In the genomic region with DNA sequence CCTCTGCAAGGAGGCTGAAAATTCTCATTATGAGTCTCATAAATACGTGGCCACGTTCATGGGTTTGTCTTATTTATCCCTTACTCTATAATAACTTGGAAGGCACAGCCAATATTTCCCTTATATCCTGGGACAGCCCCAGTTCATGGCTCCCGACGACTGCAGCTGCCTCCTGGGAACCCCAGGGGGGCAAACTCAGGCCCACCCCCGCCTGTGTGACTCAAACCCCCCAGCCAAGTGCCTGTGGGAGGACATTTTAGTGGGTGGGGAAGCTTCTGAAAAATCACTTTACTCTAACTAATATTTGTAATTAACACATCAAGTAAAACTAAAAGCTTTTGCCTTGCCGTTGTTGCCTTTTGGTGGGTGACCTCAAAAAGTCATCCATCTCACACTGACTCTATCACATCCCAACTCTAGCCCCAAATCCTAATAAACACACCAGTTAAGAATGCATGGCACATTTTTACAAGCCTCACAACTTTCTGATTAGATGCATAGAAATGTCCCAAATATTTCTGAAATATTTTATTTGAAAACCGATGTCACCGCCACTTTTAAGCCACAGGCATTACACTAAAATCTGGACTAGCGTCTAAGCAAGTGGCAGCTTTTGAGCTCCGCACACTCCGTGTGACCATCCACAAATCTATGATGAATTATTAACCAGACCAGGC, we compare ENCODE assay signal across 9 cellular contexts. TPM values are rescaled to one million over a fixed set of nuclear protein-coding genes. Genes with fewer than 3 reads are reported as not detected.
DNase-seq lines count a peak whose midpoint lies in the region; ATAC-seq and TF ChIP-seq lines count a peak whose summit lies in the region.
"Had no signal": no experiment of that assay in that cellular context is flagged by ENCODE, and none has a peak within 500 bp of the region (broad histone marks: within the 10 kb centered on the region; RNA-seq: fewer than 3 reads in every experiment).

No MANE protein-coding gene starts in this region.

- no peak for ATAC-seq in heart right ventricle
- no peak for ATAC-seq in Right ventricle myocardium inferior
- no peak for ATAC-seq in HG03432 (IDR thresholded peaks at IDR 0.05; ENCODE audit: unreplicated experiment)

- intact Hi-C loops in heart right ventricle (cut with DNase I) (no loop called here), Right ventricle myocardium inferior (cut with DNase I) (no loop called here), vagina (cut with DNase I) (no loop called here)
- intact Hi-C loops in activated T-helper 2 cell treated with anti-CD3 and anti-CD28 coated beads, Interferon-gamma antibody, Interleukin-2, Interleukin-4, amounts not matched to agents 10 μg/mL and 5 μg/mL and 100 μg/mL, durations not matched to agents 14 hours and 24 hours and 36 hours (cut with micrococcal nuclease): no loop called here

- 64 to 76% methylated on average over 11 of the region's 11 CpGs for WGBS in heart right ventricle, 2 donors

- H3K27me3 Mint-ChIP-seq in activated T-helper 2 cell treated with anti-CD3 and anti-CD28 coated beads, Interferon-gamma antibody, Interleukin-2, Interleukin-4, amounts not matched to agents 10 μg/mL and 5 μg/mL and 100 μg/mL, durations not matched to agents 14 hours and 24 hours and 36 hours (ENCODE audit: low read depth): no peaks in the 10 kb centered on the region

- peaks cover 13 to 70% (median 38%) of the 10 kb centered on the region in 9 donors for H3K4me1 ChIP-seq in heart right ventricle
- peaks cover 20 to 22% of the 10 kb centered on the region in 2 donors for H3K4me1 ChIP-seq in mucosa of rectum (ENCODE audit: control insufficient read depth in 2 of 2, insufficient read depth in 2 of 2, low read length in 2 of 2)
- H3K4me1 ChIP-seq in vagina: peaks cover 50% of the 10 kb centered on the region

- DNase-seq in heart right ventricle: no peak
- no peak for DNase-seq in Right ventricle myocardium inferior (ENCODE audit: missing footprints)
- peak; percentile 29 for DNase-seq in brain microvascular endothelial cell
- DNase-seq in vagina (ENCODE audit: extremely low spot score in 2 of 2): no peak
- no peak for DNase-seq in activated T-helper 2 cell treated with anti-CD3 and anti-CD28 coated beads, Interferon-gamma antibody, Interleukin-2, Interleukin-4, amounts not matched to agents 10 μg/mL and 5 μg/mL and 100 μg/mL, durations not matched to agents 14 hours and 24 hours and 36 hours (ENCODE audit: low spot score)
- no peak for DNase-seq in Kasumi-1 (lab: John Stamatoyannopoulos, UW)
- DNase-seq: DMS79 treated with DMSO at 0.1 percent for 48 hours had no signal

- no peak for TF ChIP-seq POLR2A in vagina (IDR thresholded peaks at IDR 0.05)

- in situ Hi-C loops in brain microvascular endothelial cell (cut with HindIII; ENCODE audit: low pct_ligation_motif_present, low sequenced_read_pairs): no loop called here

- H3K27ac ChIP-seq in heart right ventricle (peak overlapping the region in 8 of 10 donors; percentile 69 to 86 (median 78)), brain microvascular endothelial cell (peak overlapping the region; percentile 95), mucosa of rectum (ENCODE audit: low read depth in 2 of 2, low read length in 2 of 2) (peak overlapping the region; percentile 72 to 74), vagina (peak overlapping the region; percentile 77)

- H3K4me3 Mint-ChIP-seq in activated T-helper 2 cell treated with anti-CD3 and anti-CD28 coated beads, Interferon-gamma antibody, Interleukin-2, Interleukin-4, amounts not matched to agents 10 μg/mL and 5 μg/mL and 100 μg/mL, durations not matched to agents 14 hours and 24 hours and 36 hours (ENCODE audit: low read depth): no peak overlapping the region

- H3K9ac ChIP-seq in mucosa of rectum (ENCODE audit: low read depth in 1 of 2, low read length in 2 of 2): no peak overlapping the region

- no peak for TF ChIP-seq CTCF in heart right ventricle (IDR thresholded peaks at IDR 0.05)
- no peak for TF ChIP-seq CTCF in brain microvascular endothelial cell (IDR thresholded peaks at IDR 0.05; ENCODE audit: low read depth, low read length, missing control alignments)
- TF ChIP-seq CTCF in vagina (IDR thresholded peaks at IDR 0.05): no peak

- H3K27ac Mint-ChIP-seq in activated T-helper 2 cell treated with anti-CD3 and anti-CD28 coated beads, Interferon-gamma antibody, Interleukin-2, Interleukin-4, amounts not matched to agents 10 μg/mL and 5 μg/mL and 100 μg/mL, durations not matched to agents 14 hours and 24 hours and 36 hours: no peak overlapping the region

- H3K9me3 ChIP-seq in heart right ventricle: no peaks in the 10 kb centered on the region
- no peaks in the 10 kb centered on the region for H3K9me3 ChIP-seq in mucosa of rectum (ENCODE audit: control insufficient read depth in 2 of 2, low read length in 2 of 2)
- H3K9me3 ChIP-seq in vagina: no peaks in the 10 kb centered on the region

- peaks cover 11% of the 10 kb centered on the region for H3K36me3 Mint-ChIP-seq in activated T-helper 2 cell treated with anti-CD3 and anti-CD28 coated beads, Interferon-gamma antibody, Interleukin-2, Interleukin-4, amounts not matched to agents 10 μg/mL and 5 μg/mL and 100 μg/mL, durations not matched to agents 14 hours and 24 hours and 36 hours (ENCODE audit: low read depth)

- H3K4me3 ChIP-seq in heart right ventricle (peak overlapping the region in 1 of 10 donors; percentile 25), brain microvascular endothelial cell (ENCODE audit: low read depth, low read length) (peak overlapping the region; percentile 18), mucosa of rectum (ENCODE audit: low read length in 2 of 2) (no peak overlapping the region), vagina (no peak overlapping the region)

- no peaks in the 10 kb centered on the region for H3K27me3 ChIP-seq in heart right ventricle
- no peaks in the 10 kb centered on the region for H3K27me3 ChIP-seq in brain microvascular endothelial cell (replicated peaks)
- no peaks in the 10 kb centered on the region for H3K27me3 ChIP-seq in mucosa of rectum (ENCODE audit: control insufficient read depth in 2 of 2, insufficient read depth in 2 of 2, low read length in 2 of 2)
- H3K27me3 ChIP-seq in vagina: no peaks in the 10 kb centered on the region

- no peaks in the 10 kb centered on the region for H3K9me3 Mint-ChIP-seq in activated T-helper 2 cell treated with anti-CD3 and anti-CD28 coated beads, Interferon-gamma antibody, Interleukin-2, Interleukin-4, amounts not matched to agents 10 μg/mL and 5 μg/mL and 100 μg/mL, durations not matched to agents 14 hours and 24 hours and 36 hours

- H3K4me1 Mint-ChIP-seq in activated T-helper 2 cell treated with anti-CD3 and anti-CD28 coated beads, Interferon-gamma antibody, Interleukin-2, Interleukin-4, amounts not matched to agents 10 μg/mL and 5 μg/mL and 100 μg/mL, durations not matched to agents 14 hours and 24 hours and 36 hours (ENCODE audit: low read depth): peaks cover 30% of the 10 kb centered on the region

- peaks cover 0 to 2% (median 0%) of the 10 kb centered on the region in 9 donors for H3K36me3 ChIP-seq in heart right ventricle
- peaks cover 11% of the 10 kb centered on the region for H3K36me3 ChIP-seq in brain microvascular endothelial cell (replicated peaks)
- H3K36me3 ChIP-seq in mucosa of rectum (ENCODE audit: control insufficient read depth in 2 of 2, insufficient read depth in 2 of 2, low read length in 2 of 2): no peaks in the 10 kb centered on the region
- no peaks in the 10 kb centered on the region for H3K36me3 ChIP-seq in vagina

RNA-seq across cellular contexts. Expression of a gene that starts 14.2 kb away (rescaled TPM):
- 10 to 100 TPM in 7 of 10 donors, 1 to 10 TPM in 3; 7.3 to 16.9 (median 10.6) TPM for total RNA-seq in heart right ventricle
- 1 to 10 TPM; 6.8 to 7.3 TPM for polyA plus RNA-seq in heart right ventricle
- total RNA-seq in Right ventricle myocardium inferior: 12.7 TPM
- total RNA-seq in vagina: 19.6 TPM
- total RNA-seq in activated T-helper 2 cell treated with anti-CD3 and anti-CD28 coated beads, Interferon-gamma antibody, Interleukin-2, Interleukin-4, amounts not matched to agents 10 μg/mL and 5 μg/mL and 100 μg/mL, durations not matched to agents 14 hours and 24 hours and 36 hours: 13.7 and 13.9 TPM in 2 replicates
